In the genomic region with DNA sequence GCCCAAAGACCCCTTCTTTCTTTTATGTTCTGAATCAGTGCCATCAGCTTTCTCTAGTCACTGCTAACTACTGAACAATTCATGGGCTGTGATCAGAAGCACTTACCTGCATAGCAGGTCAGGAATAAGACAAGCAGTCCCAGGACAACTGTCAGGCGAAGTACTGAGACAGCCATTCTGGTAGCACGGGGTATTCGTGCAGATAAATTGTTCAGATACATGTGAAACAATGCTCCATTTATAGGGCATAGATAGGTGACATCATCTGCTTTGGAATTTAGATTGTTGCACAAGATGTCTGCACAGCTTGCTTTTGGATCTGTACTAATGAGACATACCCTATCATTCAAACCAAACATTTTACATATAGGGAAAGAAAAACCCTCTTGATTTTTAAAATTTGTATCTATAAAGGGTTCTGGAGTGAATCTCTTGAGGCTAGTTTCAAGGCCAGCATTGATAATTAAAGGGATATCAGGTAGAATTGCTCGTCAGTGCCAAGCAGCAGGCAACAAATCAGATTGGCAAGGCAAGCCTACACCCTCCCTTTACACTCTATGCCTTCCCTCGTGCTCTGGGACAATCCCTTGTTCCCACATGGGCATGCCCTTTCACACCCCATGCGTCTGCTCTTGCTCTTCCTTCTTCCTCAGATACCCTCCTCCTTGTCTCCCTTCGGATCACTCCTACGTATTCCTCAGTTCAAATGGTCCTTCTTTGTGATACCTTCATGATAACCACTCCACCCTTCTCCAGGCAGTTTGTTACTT, we compare ENCODE assay signal across 13 cellular contexts. TPM values are rescaled to one million over a fixed set of nuclear protein-coding genes. Genes with fewer than 3 reads are reported as not detected.
A peak's percentile ranks its signal among the peaks of the same experiment; 100 is the strongest.
DNase-seq lines count a peak whose midpoint lies in the region; ATAC-seq, FAIRE-seq and TF ChIP-seq lines count a peak whose summit lies in the region.
"Had no signal": no experiment of that assay in that cellular context is flagged by ENCODE, and none has a peak within 500 bp of the region (broad histone marks: within the 10 kb centered on the region; RNA-seq: fewer than 3 reads in every experiment).

A gene (minus strand): TSS at position 213 of the 770 bp plus-strand sequence. CDS start 37 bp downstream, at position 176.

- no peaks in the 10 kb centered on the region for H3K36me3 ChIP-seq in astrocyte (ENCODE audit: insufficient read depth, low read length)
- H3K36me3 ChIP-seq in skeletal muscle satellite cell (ENCODE audit: insufficient read depth, low read length), result no peaks in the 10 kb centered on the region
- no peaks in the 10 kb centered on the region for H3K36me3 ChIP-seq in left lung

- DNase-seq in HCEC 1CT, result peak; percentile 42
- DNase-seq in astrocyte (ENCODE audit: low read depth), result peak; percentile 84
- no peak for DNase-seq in Right ventricle myocardium superior
- DNase-seq in activated T-cell treated with anti-CD3 and anti-CD28 coated beads, Interleukin-2, amount 50 U/mL, for 24 hours, result no peak
- no peak for DNase-seq in left lung
- DNase-seq: NCI-H446 had no signal

- no peaks in the 10 kb centered on the region for H4K20me1 ChIP-seq in astrocyte (ENCODE audit: insufficient read depth, low read length)

- peaks cover 7% of the 10 kb centered on the region for H3K79me2 ChIP-seq in astrocyte (ENCODE audit: insufficient read depth, low read length)

- H3K4me2 ChIP-seq in astrocyte (ENCODE audit: low read length) (peak within 1 kb of the TSS; percentile 75), skeletal muscle satellite cell (ENCODE audit: low read length) (peak within 1 kb of the TSS; percentile 41)
- H3K4me2 ChIP-seq: KMS-11 had no signal

- TF ChIP-seq CTCF in astrocyte (IDR thresholded peaks at IDR 0.05; ENCODE audit: insufficient read depth, low read depth, low read length) (no peak), left lung (IDR thresholded peaks at IDR 0.05) (no peak)

- H3K4me1 ChIP-seq in astrocyte (ENCODE audit: insufficient read depth, low read length) (peaks cover 33% of the 10 kb centered on the region), skeletal muscle satellite cell (ENCODE audit: control insufficient read depth, insufficient read depth, low read length) (peaks cover 32% of the 10 kb centered on the region), left lung (no peaks in the 10 kb centered on the region)

- peak; percentile 68 for ATAC-seq in Right ventricle myocardium superior (ENCODE audit: poor library complexity)
- ATAC-seq in HG03439 (IDR thresholded peaks at IDR 0.05; ENCODE audit: unreplicated experiment), result no peak
- ATAC-seq in GM18519 (IDR thresholded peaks at IDR 0.05; ENCODE audit: low FRiP score, unreplicated experiment), result no peak
- no peak for ATAC-seq in left lung
- ATAC-seq: stimulated activated memory B cell treated with anti-CD40 and anti-IgM and Interleukin-4, amounts not matched to agents 10 μg/mL and 1 μg/mL and 100 μg/mL, for 72 hours had no signal

- no peaks in the 10 kb centered on the region for H3K9me3 ChIP-seq in astrocyte (ENCODE audit: insufficient read depth, low read depth, low read length)
- no peaks in the 10 kb centered on the region for H3K9me3 ChIP-seq in skeletal muscle satellite cell (replicated peaks; ENCODE audit: low read length)
- no peaks in the 10 kb centered on the region for H3K9me3 ChIP-seq in left lung

- H3K4me3 ChIP-seq in astrocyte (ENCODE audit: insufficient read depth, low read depth, low read length), result peak within 1 kb of the TSS; percentile 45
- H3K4me3 ChIP-seq in skeletal muscle satellite cell (ENCODE audit: low read length), result no peak within 1 kb of the TSS
- no peak within 1 kb of the TSS for H3K4me3 ChIP-seq in left lung

- no peaks in the 10 kb centered on the region for H3K9me3 Mint-ChIP-seq in astrocyte (ENCODE audit: unreplicated experiment)
- no peaks in the 10 kb centered on the region for H3K9me3 Mint-ChIP-seq in activated T-cell treated with anti-CD3 and anti-CD28 coated beads, Interleukin-2, amount 50 U/mL, for 24 hours
- H3K9me3 Mint-ChIP-seq: stimulated activated memory B cell treated with anti-CD40 and anti-IgM and Interleukin-4, amounts not matched to agents 10 μg/mL and 1 μg/mL and 100 μg/mL, for 72 hours; T-helper 1 cell treated with Interleukin-12 subunit alpha and Interleukin-12 subunit beta and Interleukin-4 antibody, amounts not matched to agents 30 μg/mL and 1 μg/mL, for 36 hours had no signal

- peaks cover 28% of the 10 kb centered on the region for H3K4me1 Mint-ChIP-seq in astrocyte (ENCODE audit: low read depth, unreplicated experiment)
- H3K4me1 Mint-ChIP-seq in activated T-cell treated with anti-CD3 and anti-CD28 coated beads, Interleukin-2, amount 50 U/mL, for 24 hours (ENCODE audit: low read depth), result no peaks in the 10 kb centered on the region
- H3K4me1 Mint-ChIP-seq: stimulated activated memory B cell treated with anti-CD40 and anti-IgM and Interleukin-4, amounts not matched to agents 10 μg/mL and 1 μg/mL and 100 μg/mL, for 72 hours had no signal

- H2AFZ ChIP-seq in astrocyte (ENCODE audit: low read depth, low read length), result peak within 1 kb of the TSS; percentile 54

- H3K27me3 ChIP-seq in astrocyte (ENCODE audit: insufficient read depth, low read length) (no peaks in the 10 kb centered on the region), skeletal muscle satellite cell (ENCODE audit: control insufficient read depth, insufficient read depth, low read length) (no peaks in the 10 kb centered on the region), left lung (no peaks in the 10 kb centered on the region)

- peaks cover 2% of the 10 kb centered on the region for H3K36me3 Mint-ChIP-seq in astrocyte (ENCODE audit: low read depth, unreplicated experiment)
- no peaks in the 10 kb centered on the region for H3K36me3 Mint-ChIP-seq in activated T-cell treated with anti-CD3 and anti-CD28 coated beads, Interleukin-2, amount 50 U/mL, for 24 hours (ENCODE audit: low read depth)
- H3K36me3 Mint-ChIP-seq: stimulated activated memory B cell treated with anti-CD40 and anti-IgM and Interleukin-4, amounts not matched to agents 10 μg/mL and 1 μg/mL and 100 μg/mL, for 72 hours had no signal

- H3K27ac ChIP-seq in astrocyte (ENCODE audit: low read depth, low read length) (peak within 1 kb of the TSS; percentile 77), left lung (no peak within 1 kb of the TSS)
- H3K27ac ChIP-seq: KMS-11 had no signal

- peak within 1 kb of the TSS; percentile 92 for H3K27ac Mint-ChIP-seq in astrocyte (ENCODE audit: unreplicated experiment)
- H3K27ac Mint-ChIP-seq in activated T-cell treated with anti-CD3 and anti-CD28 coated beads, Interleukin-2, amount 50 U/mL, for 24 hours, result no peak within 1 kb of the TSS
- H3K27ac Mint-ChIP-seq: stimulated activated memory B cell treated with anti-CD40 and anti-IgM and Interleukin-4, amounts not matched to agents 10 μg/mL and 1 μg/mL and 100 μg/mL, for 72 hours; T-helper 1 cell treated with Interleukin-12 subunit alpha and Interleukin-12 subunit beta and Interleukin-4 antibody, amounts not matched to agents 30 μg/mL and 1 μg/mL, for 36 hours had no signal

- FAIRE-seq in astrocyte (lab: Jason Lieb, UNC), result no peak

- H3K4me3 Mint-ChIP-seq in astrocyte (ENCODE audit: unreplicated experiment), result peak within 1 kb of the TSS; percentile 84
- H3K4me3 Mint-ChIP-seq in activated T-cell treated with anti-CD3 and anti-CD28 coated beads, Interleukin-2, amount 50 U/mL, for 24 hours, result no peak within 1 kb of the TSS
- H3K4me3 Mint-ChIP-seq: stimulated activated memory B cell treated with anti-CD40 and anti-IgM and Interleukin-4, amounts not matched to agents 10 μg/mL and 1 μg/mL and 100 μg/mL, for 72 hours; T-helper 1 cell treated with Interleukin-12 subunit alpha and Interleukin-12 subunit beta and Interleukin-4 antibody, amounts not matched to agents 30 μg/mL and 1 μg/mL, for 36 hours had no signal

- intact Hi-C loops in Right ventricle myocardium superior (cut with DNase I), result no loop called here
- intact Hi-C loops in left lung (cut with DNase I), result no loop called here

- H3K27me3 Mint-ChIP-seq in astrocyte (ENCODE audit: low read depth, unreplicated experiment), result no peaks in the 10 kb centered on the region
- H3K27me3 Mint-ChIP-seq in activated T-cell treated with anti-CD3 and anti-CD28 coated beads, Interleukin-2, amount 50 U/mL, for 24 hours, result no peaks in the 10 kb centered on the region
- H3K27me3 Mint-ChIP-seq: stimulated activated memory B cell treated with anti-CD40 and anti-IgM and Interleukin-4, amounts not matched to agents 10 μg/mL and 1 μg/mL and 100 μg/mL, for 72 hours had no signal

- H3K9ac ChIP-seq in astrocyte (ENCODE audit: low read length) (peak within 1 kb of the TSS; percentile 71), skeletal muscle satellite cell (ENCODE audit: low read depth, low read length) (no peak within 1 kb of the TSS)
- H3K9ac ChIP-seq: KMS-11 had no signal

RNA-seq across cellular contexts. Expression of the gene that starts here (rescaled TPM):
- total RNA-seq in astrocyte, result 22.6 and 32.3 TPM in 2 replicates
- total RNA-seq in Right ventricle myocardium superior, result 2.0 TPM
- 0.44 TPM in 1 of 2 replicates, not detected in the other for total RNA-seq in skeletal muscle satellite cell (2012; rRNA removed)
- total RNA-seq in left lung, result not detected
- total RNA-seq: glomerular endothelial cell had no signal

Comparison
In these comparisons a context has a peak if more than half of its experiments do, and no peak if none do; other contexts are left out.
1. DNase-seq: peak in HCEC 1CT (single experiment) and astrocyte (single experiment); none in Right ventricle myocardium superior (single experiment), activated T-cell treated with anti-CD3 and anti-CD28 coated beads, Interleukin-2, amount 50 U/mL, for 24 hours (single experiment) and left lung (0 of 2).